1 cellular context compared by ENCODE assay signal in genomic region chr1:165910764-165911421, GRCh38.
TF ChIP-seq lines count a peak whose summit lies in the region.

No MANE protein-coding gene starts in this region.

TF ChIP-seq in HepG2, 621 proteins besides CTCF, POLR2A, EP300 and RAD21 (continued from another document and continues in another):
- TF ChIP-seq ZHX1 (CRISPR knock-in tag; IDR thresholded peaks at IDR 0.05; ENCODE audit: low read depth) (peak; percentile 55; the same call in 1 of the 2 replicates), ZFY (CRISPR knock-in tag; IDR thresholded peaks at IDR 0.05) (peak; percentile 66), NFKBIZ (CRISPR knock-in tag; IDR thresholded peaks at IDR 0.05) (peak; percentile 67; the same call in 1 of the 2 replicates), CCDC6 (CRISPR knock-in tag; IDR thresholded peaks at IDR 0.05) (0 out of 2 replicates have a peak, but pooled peaks have one; percentile 39), ZNF329 (CRISPR knock-in tag; IDR thresholded peaks at IDR 0.05; ENCODE audit: low read depth) (no peak), ZNF709 (CRISPR knock-in tag; IDR thresholded peaks at IDR 0.05) (no peak), ZNF317 (CRISPR knock-in tag; IDR thresholded peaks at IDR 0.05) (no peak), ISX (CRISPR knock-in tag; conservative IDR thresholded peaks at IDR 0.05) (no peak), POLR2AphosphoS5 (IDR thresholded peaks at IDR 0.05; ENCODE audit: low read depth, low read length) (no peak; the same call in 1 of the 2 replicates), ZBTB20 (CRISPR knock-in tag; IDR thresholded peaks at IDR 0.05; ENCODE audit: borderline replicate concordance, low read depth) (no peak), GATAD2A (CRISPR knock-in tag; IDR thresholded peaks at IDR 0.05) (peak; percentile 76), ZNF567 (CRISPR knock-in tag; IDR thresholded peaks at IDR 0.05; ENCODE audit: borderline replicate concordance) (0 out of 2 replicates have a peak, but pooled peaks have one; percentile 85), NKX3-1 (CRISPR knock-in tag; IDR thresholded peaks at IDR 0.05) (peak; percentile 44; the same call in 1 of the 2 replicates), IRX3 (CRISPR knock-in tag; IDR thresholded peaks at IDR 0.05; ENCODE audit: borderline replicate concordance, low read depth) (no peak), TOPORS (CRISPR knock-in tag; IDR thresholded peaks at IDR 0.05) (peak; percentile 35; the same call in 1 of the 2 replicates), ASH2L (IDR thresholded peaks at IDR 0.05; ENCODE audit: insufficient read length, low read depth, low read length) (peak; percentile 86), MYPOP (CRISPR knock-in tag; IDR thresholded peaks at IDR 0.05) (peak; percentile 61; the same call in 1 of the 2 replicates), NR2F6 (IDR thresholded peaks at IDR 0.05) (peak; percentile 98), NR2F6 (CRISPR knock-in tag; IDR thresholded peaks at IDR 0.05) (peak; percentile 98), SMYD3 (CRISPR knock-in tag; IDR thresholded peaks at IDR 0.05) (no peak), JUND (CRISPR knock-in tag; IDR thresholded peaks at IDR 0.05) (no peak; the same call in 1 of the 2 replicates), ZSCAN22 (CRISPR knock-in tag; IDR thresholded peaks at IDR 0.05) (no peak), ATF7-NPFF (CRISPR knock-in tag; IDR thresholded peaks at IDR 0.05; ENCODE audit: low read depth) (no peak), MED1 (CRISPR knock-in tag; IDR thresholded peaks at IDR 0.05) (peak; percentile 88), KDM2A (CRISPR knock-in tag; IDR thresholded peaks at IDR 0.05; ENCODE audit: borderline replicate concordance, low read depth) (peak; percentile 75; the same call in 1 of the 2 replicates), ZBTB3 (CRISPR knock-in tag; IDR thresholded peaks at IDR 0.05; ENCODE audit: borderline replicate concordance, low read depth) (no peak), ZNF12 (CRISPR knock-in tag; IDR thresholded peaks at IDR 0.05) (0 out of 2 replicates have a peak, but pooled peaks have one; percentile 2)
- TF ChIP-seq, protein P1, sequence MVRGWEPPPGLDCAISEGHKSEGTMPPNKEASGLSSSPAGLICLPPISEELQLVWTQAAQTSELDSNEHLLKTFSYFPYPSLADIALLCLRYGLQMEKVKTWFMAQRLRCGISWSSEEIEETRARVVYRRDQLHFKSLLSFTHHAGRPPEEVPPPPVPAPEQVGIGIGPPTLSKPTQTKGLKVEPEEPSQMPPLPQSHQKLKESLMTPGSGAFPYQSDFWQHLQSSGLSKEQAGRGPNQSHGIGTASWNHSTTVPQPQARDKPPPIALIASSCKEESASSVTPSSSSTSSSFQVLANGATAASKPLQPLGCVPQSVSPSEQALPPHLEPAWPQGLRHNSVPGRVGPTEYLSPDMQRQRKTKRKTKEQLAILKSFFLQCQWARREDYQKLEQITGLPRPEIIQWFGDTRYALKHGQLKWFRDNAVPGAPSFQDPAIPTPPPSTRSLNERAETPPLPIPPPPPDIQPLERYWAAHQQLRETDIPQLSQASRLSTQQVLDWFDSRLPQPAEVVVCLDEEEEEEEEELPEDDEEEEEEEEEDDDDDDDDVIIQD (CRISPR knock-in tag; IDR thresholded peaks at IDR 0.05; ENCODE audit: low read depth) = peak; percentile 71; the same call in 1 of the 2 replicates
- TF ChIP-seq, protein P2, sequence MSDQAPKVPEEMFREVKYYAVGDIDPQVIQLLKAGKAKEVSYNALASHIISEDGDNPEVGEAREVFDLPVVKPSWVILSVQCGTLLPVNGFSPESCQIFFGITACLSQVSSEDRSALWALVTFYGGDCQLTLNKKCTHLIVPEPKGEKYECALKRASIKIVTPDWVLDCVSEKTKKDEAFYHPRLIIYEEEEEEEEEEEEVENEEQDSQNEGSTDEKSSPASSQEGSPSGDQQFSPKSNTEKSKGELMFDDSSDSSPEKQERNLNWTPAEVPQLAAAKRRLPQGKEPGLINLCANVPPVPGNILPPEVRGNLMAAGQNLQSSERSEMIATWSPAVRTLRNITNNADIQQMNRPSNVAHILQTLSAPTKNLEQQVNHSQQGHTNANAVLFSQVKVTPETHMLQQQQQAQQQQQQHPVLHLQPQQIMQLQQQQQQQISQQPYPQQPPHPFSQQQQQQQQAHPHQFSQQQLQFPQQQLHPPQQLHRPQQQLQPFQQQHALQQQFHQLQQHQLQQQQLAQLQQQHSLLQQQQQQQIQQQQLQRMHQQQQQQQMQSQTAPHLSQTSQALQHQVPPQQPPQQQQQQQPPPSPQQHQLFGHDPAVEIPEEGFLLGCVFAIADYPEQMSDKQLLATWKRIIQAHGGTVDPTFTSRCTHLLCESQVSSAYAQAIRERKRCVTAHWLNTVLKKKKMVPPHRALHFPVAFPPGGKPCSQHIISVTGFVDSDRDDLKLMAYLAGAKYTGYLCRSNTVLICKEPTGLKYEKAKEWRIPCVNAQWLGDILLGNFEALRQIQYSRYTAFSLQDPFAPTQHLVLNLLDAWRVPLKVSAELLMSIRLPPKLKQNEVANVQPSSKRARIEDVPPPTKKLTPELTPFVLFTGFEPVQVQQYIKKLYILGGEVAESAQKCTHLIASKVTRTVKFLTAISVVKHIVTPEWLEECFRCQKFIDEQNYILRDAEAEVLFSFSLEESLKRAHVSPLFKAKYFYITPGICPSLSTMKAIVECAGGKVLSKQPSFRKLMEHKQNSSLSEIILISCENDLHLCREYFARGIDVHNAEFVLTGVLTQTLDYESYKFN (CRISPR knock-in tag; conservative IDR thresholded peaks at IDR 0.05) = peak; percentile 93
- TF ChIP-seq, protein P3, sequence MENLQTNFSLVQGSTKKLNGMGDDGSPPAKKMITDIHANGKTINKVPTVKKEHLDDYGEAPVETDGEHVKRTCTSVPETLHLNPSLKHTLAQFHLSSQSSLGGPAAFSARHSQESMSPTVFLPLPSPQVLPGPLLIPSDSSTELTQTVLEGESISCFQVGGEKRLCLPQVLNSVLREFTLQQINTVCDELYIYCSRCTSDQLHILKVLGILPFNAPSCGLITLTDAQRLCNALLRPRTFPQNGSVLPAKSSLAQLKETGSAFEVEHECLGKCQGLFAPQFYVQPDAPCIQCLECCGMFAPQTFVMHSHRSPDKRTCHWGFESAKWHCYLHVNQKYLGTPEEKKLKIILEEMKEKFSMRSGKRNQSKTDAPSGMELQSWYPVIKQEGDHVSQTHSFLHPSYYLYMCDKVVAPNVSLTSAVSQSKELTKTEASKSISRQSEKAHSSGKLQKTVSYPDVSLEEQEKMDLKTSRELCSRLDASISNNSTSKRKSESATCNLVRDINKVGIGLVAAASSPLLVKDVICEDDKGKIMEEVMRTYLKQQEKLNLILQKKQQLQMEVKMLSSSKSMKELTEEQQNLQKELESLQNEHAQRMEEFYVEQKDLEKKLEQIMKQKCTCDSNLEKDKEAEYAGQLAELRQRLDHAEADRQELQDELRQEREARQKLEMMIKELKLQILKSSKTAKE (CRISPR knock-in tag; IDR thresholded peaks at IDR 0.05; ENCODE audit: borderline replicate concordance) = peak; percentile 84
- TF ChIP-seq, protein P4, sequence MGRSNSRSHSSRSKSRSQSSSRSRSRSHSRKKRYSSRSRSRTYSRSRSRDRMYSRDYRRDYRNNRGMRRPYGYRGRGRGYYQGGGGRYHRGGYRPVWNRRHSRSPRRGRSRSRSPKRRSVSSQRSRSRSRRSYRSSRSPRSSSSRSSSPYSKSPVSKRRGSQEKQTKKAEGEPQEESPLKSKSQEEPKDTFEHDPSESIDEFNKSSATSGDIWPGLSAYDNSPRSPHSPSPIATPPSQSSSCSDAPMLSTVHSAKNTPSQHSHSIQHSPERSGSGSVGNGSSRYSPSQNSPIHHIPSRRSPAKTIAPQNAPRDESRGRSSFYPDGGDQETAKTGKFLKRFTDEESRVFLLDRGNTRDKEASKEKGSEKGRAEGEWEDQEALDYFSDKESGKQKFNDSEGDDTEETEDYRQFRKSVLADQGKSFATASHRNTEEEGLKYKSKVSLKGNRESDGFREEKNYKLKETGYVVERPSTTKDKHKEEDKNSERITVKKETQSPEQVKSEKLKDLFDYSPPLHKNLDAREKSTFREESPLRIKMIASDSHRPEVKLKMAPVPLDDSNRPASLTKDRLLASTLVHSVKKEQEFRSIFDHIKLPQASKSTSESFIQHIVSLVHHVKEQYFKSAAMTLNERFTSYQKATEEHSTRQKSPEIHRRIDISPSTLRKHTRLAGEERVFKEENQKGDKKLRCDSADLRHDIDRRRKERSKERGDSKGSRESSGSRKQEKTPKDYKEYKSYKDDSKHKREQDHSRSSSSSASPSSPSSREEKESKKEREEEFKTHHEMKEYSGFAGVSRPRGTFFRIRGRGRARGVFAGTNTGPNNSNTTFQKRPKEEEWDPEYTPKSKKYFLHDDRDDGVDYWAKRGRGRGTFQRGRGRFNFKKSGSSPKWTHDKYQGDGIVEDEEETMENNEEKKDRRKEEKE (IDR thresholded peaks at IDR 0.05) = no peak
- TF ChIP-seq, protein P5, sequence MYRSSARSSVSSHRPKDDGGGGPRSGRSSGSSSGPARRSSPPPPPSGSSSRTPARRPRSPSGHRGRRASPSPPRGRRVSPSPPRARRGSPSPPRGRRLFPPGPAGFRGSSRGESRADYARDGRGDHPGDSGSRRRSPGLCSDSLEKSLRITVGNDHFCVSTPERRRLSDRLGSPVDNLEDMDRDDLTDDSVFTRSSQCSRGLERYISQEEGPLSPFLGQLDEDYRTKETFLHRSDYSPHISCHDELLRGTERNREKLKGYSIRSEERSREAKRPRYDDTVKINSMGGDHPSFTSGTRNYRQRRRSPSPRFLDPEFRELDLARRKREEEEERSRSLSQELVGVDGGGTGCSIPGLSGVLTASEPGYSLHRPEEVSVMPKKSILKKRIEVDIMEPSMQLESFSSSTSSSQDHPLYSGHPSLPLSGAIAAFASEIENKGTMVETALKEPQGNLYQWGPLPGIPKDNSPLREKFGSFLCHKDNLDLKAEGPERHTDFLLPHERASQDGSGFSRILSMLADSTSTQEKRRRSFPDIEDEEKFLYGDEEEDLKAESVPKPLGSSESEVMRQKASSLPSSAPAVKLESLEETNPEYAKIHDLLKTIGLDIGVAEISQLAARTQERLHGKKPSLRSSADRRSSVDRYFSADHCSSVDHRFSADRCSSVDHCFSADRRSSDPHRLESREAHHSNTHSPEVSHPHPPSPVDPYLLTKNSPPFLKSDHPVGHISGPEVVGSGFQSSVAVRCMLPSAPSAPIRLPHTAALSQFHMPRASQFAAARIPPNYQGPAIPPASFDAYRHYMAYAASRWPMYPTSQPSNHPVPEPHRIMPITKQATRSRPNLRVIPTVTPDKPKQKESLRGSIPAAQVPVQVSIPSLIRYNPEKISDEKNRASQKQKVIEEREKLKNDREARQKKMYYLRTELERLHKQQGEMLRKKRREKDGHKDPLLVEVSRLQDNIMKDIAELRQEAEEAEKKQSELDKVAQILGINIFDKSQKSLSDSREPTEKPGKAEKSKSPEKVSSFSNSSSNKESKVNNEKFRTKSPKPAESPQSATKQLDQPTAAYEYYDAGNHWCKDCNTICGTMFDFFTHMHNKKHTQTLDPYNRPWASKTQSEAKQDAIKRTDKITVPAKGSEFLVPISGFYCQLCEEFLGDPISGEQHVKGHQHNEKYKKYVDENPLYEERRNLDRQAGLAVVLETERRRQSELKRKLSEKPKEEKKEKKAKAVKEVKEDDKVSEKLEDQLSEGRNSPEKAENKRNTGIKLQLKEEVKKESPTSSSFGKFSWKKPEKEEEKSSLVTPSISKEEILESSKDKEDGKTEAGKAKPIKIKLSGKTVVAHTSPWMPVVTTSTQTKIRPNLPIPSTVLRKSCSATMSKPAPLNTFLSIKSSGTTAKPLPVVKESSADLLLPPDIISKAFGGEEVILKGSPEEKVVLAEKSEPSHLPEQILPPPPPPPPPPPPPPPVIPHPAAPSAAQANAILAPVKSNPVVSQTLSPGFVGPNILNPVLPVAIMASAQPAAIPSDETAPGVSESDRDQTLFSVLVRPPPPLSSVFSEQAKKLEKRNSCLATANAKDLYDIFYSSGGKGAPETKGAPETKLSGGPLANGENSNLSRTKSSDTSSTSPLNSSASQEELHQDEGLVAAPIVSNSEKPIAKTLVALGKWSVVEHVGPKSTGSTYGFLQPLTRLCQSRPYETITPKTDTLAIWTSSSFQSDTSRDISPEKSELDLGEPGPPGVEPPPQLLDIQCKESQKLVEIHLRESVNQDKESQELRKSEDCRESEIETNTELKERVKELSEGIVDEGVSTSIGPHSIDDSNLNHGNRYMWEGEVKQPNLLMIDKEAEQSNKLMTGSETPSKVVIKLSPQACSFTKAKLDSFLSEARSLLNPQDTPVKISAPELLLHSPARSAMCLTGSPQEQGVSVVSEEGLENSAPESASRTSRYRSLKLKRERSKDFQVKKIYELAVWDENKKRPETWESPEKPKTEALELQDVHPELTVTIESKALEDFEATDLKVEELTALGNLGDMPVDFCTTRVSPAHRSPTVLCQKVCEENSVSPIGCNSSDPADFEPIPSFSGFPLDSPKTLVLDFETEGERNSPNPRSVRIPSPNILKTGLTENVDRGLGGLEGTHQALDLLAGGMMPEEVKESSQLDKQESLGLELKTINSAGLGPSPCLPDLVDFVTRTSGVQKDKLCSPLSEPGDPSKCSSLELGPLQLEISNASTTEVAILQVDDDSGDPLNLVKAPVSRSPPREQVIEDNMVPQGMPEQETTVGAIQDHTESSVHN (CRISPR knock-in tag; IDR thresholded peaks at IDR 0.05) = no peak
- TF ChIP-seq, protein P6, sequence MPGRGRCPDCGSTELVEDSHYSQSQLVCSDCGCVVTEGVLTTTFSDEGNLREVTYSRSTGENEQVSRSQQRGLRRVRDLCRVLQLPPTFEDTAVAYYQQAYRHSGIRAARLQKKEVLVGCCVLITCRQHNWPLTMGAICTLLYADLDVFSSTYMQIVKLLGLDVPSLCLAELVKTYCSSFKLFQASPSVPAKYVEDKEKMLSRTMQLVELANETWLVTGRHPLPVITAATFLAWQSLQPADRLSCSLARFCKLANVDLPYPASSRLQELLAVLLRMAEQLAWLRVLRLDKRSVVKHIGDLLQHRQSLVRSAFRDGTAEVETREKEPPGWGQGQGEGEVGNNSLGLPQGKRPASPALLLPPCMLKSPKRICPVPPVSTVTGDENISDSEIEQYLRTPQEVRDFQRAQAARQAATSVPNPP (CRISPR knock-in tag; IDR thresholded peaks at IDR 0.05) = no peak
